ENCODE assay signal across 9 cellular contexts in genomic region chr3:4984511-4984864, GRCh38. TPM values are rescaled to one million over a fixed set of nuclear protein-coding genes. Genes with fewer than 3 reads are reported as not detected.
DNase-seq lines count a peak whose midpoint lies in the region; ATAC-seq and TF ChIP-seq lines count a peak whose summit lies in the region.
"Had no signal": no experiment of that assay in that cellular context is flagged by ENCODE, and none has a peak within 500 bp of the region (broad histone marks: within the 10 kb centered on the region; RNA-seq: fewer than 3 reads in every experiment).

No MANE protein-coding gene starts in this region.

- no peaks in the 10 kb centered on the region for H3K36me3 ChIP-seq in hepatocyte (replicated peaks; ENCODE audit: insufficient read depth, low read depth)

- peak overlapping the region; percentile 39 for H3K27ac ChIP-seq in hepatocyte

- H2AFZ ChIP-seq in hepatocyte: no peak overlapping the region

- H3K27me3 Mint-ChIP-seq in HFFc6 (ENCODE audit: insufficient read depth): no peaks in the 10 kb centered on the region; the same call in 1 of the 2 replicates
- H3K27me3 Mint-ChIP-seq in activated T-helper 17 cell treated with anti-CD3 and anti-CD28 coated beads, Interleukin-2, amount 50 U/mL, for 72 hours: no peaks in the 10 kb centered on the region
- H3K27me3 Mint-ChIP-seq in stimulated activated memory B cell treated with anti-CD40 and anti-IgM and Interleukin-4, amounts not matched to agents 10 μg/mL and 1 μg/mL and 100 μg/mL, for 72 hours: no peaks in the 10 kb centered on the region

- DNase-seq in HFFc6: no peak
- no peak for DNase-seq in hepatocyte (ENCODE audit: low spot score)
- DNase-seq in mucosa of gallbladder (ENCODE audit: low spot score): no peak
- DNase-seq in iPS-NIHi11 (ENCODE audit: low spot score): no peak
- no peak for DNase-seq in NCI-H2029 (lab: John Stamatoyannopoulos, UW)
- DNase-seq: NCI-H2227 treated with DMSO at 0.1 percent for 48 hours had no signal

- H3K36me3 Mint-ChIP-seq in HFFc6 (ENCODE audit: low read depth): peaks cover 21% of the 10 kb centered on the region
- peaks cover 77% of the 10 kb centered on the region for H3K36me3 Mint-ChIP-seq in activated T-helper 17 cell treated with anti-CD3 and anti-CD28 coated beads, Interleukin-2, amount 50 U/mL, for 72 hours (ENCODE audit: low read depth)
- peaks cover 63% of the 10 kb centered on the region for H3K36me3 Mint-ChIP-seq in stimulated activated memory B cell treated with anti-CD40 and anti-IgM and Interleukin-4, amounts not matched to agents 10 μg/mL and 1 μg/mL and 100 μg/mL, for 72 hours

- no peaks in the 10 kb centered on the region for H3K9me3 Mint-ChIP-seq in HFFc6
- no peaks in the 10 kb centered on the region for H3K9me3 Mint-ChIP-seq in activated T-helper 17 cell treated with anti-CD3 and anti-CD28 coated beads, Interleukin-2, amount 50 U/mL, for 72 hours
- no peaks in the 10 kb centered on the region for H3K9me3 Mint-ChIP-seq in stimulated activated memory B cell treated with anti-CD40 and anti-IgM and Interleukin-4, amounts not matched to agents 10 μg/mL and 1 μg/mL and 100 μg/mL, for 72 hours

- peaks cover 6% of the 10 kb centered on the region for H4K20me1 ChIP-seq in hepatocyte (ENCODE audit: insufficient read depth, poor library complexity, severe bottlenecking)

- peak overlapping the region; percentile 76; the same call in 1 of the 2 replicates for H3K27ac Mint-ChIP-seq in HFFc6
- peak overlapping the region; percentile 100 for H3K27ac Mint-ChIP-seq in activated T-helper 17 cell treated with anti-CD3 and anti-CD28 coated beads, Interleukin-2, amount 50 U/mL, for 72 hours
- H3K27ac Mint-ChIP-seq in stimulated activated memory B cell treated with anti-CD40 and anti-IgM and Interleukin-4, amounts not matched to agents 10 μg/mL and 1 μg/mL and 100 μg/mL, for 72 hours: peak overlapping the region; percentile 98

- peak overlapping the region; percentile 77 for H3K4me2 ChIP-seq in hepatocyte

- no peaks in the 10 kb centered on the region for H3K9me2 ChIP-seq in hepatocyte (replicated peaks; ENCODE audit: insufficient read depth)

- ATAC-seq in activated T-helper 17 cell treated with anti-CD3 and anti-CD28 coated beads, Interleukin-2, amount 50 U/mL, for 72 hours (replicated peaks): no peak
- ATAC-seq in stimulated activated memory B cell treated with anti-CD40 and anti-IgM and Interleukin-4, amounts not matched to agents 10 μg/mL and 1 μg/mL and 100 μg/mL, for 72 hours: no peak
- ATAC-seq in GM21423 (IDR thresholded peaks at IDR 0.05; ENCODE audit: unreplicated experiment): no peak

- no peaks in the 10 kb centered on the region for H3K9me3 ChIP-seq in hepatocyte (ENCODE audit: low read depth)

- peaks cover 72% of the 10 kb centered on the region for H3K4me1 Mint-ChIP-seq in HFFc6 (ENCODE audit: low read depth)
- peaks cover 26% of the 10 kb centered on the region for H3K4me1 Mint-ChIP-seq in activated T-helper 17 cell treated with anti-CD3 and anti-CD28 coated beads, Interleukin-2, amount 50 U/mL, for 72 hours
- H3K4me1 Mint-ChIP-seq in stimulated activated memory B cell treated with anti-CD40 and anti-IgM and Interleukin-4, amounts not matched to agents 10 μg/mL and 1 μg/mL and 100 μg/mL, for 72 hours: peaks cover 72% of the 10 kb centered on the region

- H3K27me3 ChIP-seq in hepatocyte: no peaks in the 10 kb centered on the region

- TF ChIP-seq CTCF in HFFc6 (IDR thresholded peaks at IDR 0.05): no peak
- TF ChIP-seq CTCF in hepatocyte (IDR thresholded peaks at IDR 0.05; ENCODE audit: poor library complexity): no peak

- peaks cover 29% of the 10 kb centered on the region for H3K79me2 ChIP-seq in hepatocyte

- H3K4me3 ChIP-seq in hepatocyte: no peak overlapping the region

- peaks cover 19% of the 10 kb centered on the region for H3K4me1 ChIP-seq in hepatocyte (ENCODE audit: insufficient read depth)

- 92% methylated on average over 9 of the region's 9 CpGs for WGBS in hepatocyte (ENCODE audit: low lambda C conversion rate, missing lambda C conversion rate)

- H3K4me3 Mint-ChIP-seq in HFFc6: peak overlapping the region; percentile 75; the same call in 1 of the 2 replicates
- H3K4me3 Mint-ChIP-seq in activated T-helper 17 cell treated with anti-CD3 and anti-CD28 coated beads, Interleukin-2, amount 50 U/mL, for 72 hours: peak overlapping the region; percentile 89
- H3K4me3 Mint-ChIP-seq in stimulated activated memory B cell treated with anti-CD40 and anti-IgM and Interleukin-4, amounts not matched to agents 10 μg/mL and 1 μg/mL and 100 μg/mL, for 72 hours: peak overlapping the region; percentile 87

RNA-seq across cellular contexts. Expression of gene BHLHE40, which starts 5.3 kb away (rescaled TPM):
- total RNA-seq in HFFc6 (2021; fragmentation: NEBNext Ultra II Directional; extraction: Animal tissue kit (Norgen Biotek cat#: 25700)): 10 to 100 TPM; 10.2 to 11.8 (median 10.7) TPM
- 100 to 1,000 TPM; 217 to 527 TPM for total RNA-seq in activated T-helper 17 cell treated with anti-CD3 and anti-CD28 coated beads, Interleukin-2, amount 50 U/mL, for 72 hours
- total RNA-seq in hepatocyte (67.1 and 71.6 TPM in 2 replicates), mucosa of gallbladder (56.5 TPM)
- 116 and 140 TPM in 2 replicates for polyA plus RNA-seq in hepatocyte
